In the genomic region with DNA sequence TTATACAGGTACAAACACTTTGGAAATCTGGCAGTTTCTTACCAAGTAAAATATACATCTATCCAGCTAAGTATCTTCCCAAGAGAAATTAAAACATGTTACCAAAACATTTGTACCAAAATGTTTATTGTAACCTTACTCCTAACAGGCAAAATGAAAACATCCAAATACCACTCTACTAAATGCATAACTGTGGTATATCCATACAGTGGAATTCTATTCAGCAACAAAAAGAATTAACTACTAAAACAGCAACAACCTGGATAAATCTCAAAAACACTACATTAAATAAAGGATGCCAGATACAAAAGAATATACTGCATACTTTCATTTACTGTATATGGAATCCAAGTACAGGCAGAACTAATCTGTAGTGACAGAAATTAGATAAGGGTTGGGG, we compare ENCODE assay signal across 15 cellular contexts.
"Had no signal": no experiment of that assay in that cellular context is flagged by ENCODE, and none has a peak within 500 bp of the region (broad histone marks: within the 10 kb centered on the region; RNA-seq: fewer than 3 reads in every experiment).

No MANE protein-coding gene starts in this region.

- H3K4me3 Mint-ChIP-seq: neural crest cell; T-helper 1 cell treated with Interleukin-12 subunit alpha and Interleukin-12 subunit beta and Interleukin-4 antibody, amounts not matched to agents 30 μg/mL and 1 μg/mL, for 36 hours had no signal

- DNase-seq: activated CD4-positive, CD25-positive, alpha-beta regulatory T cell treated with anti-CD3 and anti-CD28 coated beads, Interleukin-2, amount 50 U/mL, for 72 hours; activated effector memory CD4-positive, alpha-beta T cell treated with Interleukin-2 at 50 U/mL for 16 hours; activated naive CD4-positive, alpha-beta T cell treated with anti-CD3 and anti-CD28 coated beads, Interleukin-2, amount 50 U/mL, for 16 hours; dermis blood vessel endothelial cell; foreskin melanocyte; kidney glomerular epithelial cell; left ventricle myocardium superior; mesendoderm; right cardiac atrium; stimulated activated CD4-positive, alpha-beta T cell treated with anti-CD3 and anti-CD28 coated beads, Interleukin-15, amount 100 ng/mL, for 24 hours; stimulated activated CD4-positive, alpha-beta T cell treated with anti-CD3 and anti-CD28 coated beads, Interleukin-4, amount 100 ng/mL, for 1 hour; stimulated activated naive CD8-positive, alpha-beta T cell treated with anti-CD3 and anti-CD28 coated beads, Interleukin-15, Interleukin-2, amounts not matched to agents 100 U/mL and 50 U/mL, for 24 hours; transverse colon had no signal

- ATAC-seq: left ventricle myocardium superior; right cardiac atrium; stimulated activated naive CD8-positive, alpha-beta T cell treated with anti-CD3 and anti-CD28 coated beads, Interleukin-15, Interleukin-2, amounts not matched to agents 100 U/mL and 50 U/mL, for 24 hours had no signal

- H3K9me3 Mint-ChIP-seq: T-helper 1 cell treated with Interleukin-12 subunit alpha and Interleukin-12 subunit beta and Interleukin-4 antibody, amounts not matched to agents 30 μg/mL and 1 μg/mL, for 36 hours had no signal

- H3K27ac Mint-ChIP-seq: T-helper 1 cell treated with Interleukin-12 subunit alpha and Interleukin-12 subunit beta and Interleukin-4 antibody, amounts not matched to agents 30 μg/mL and 1 μg/mL, for 36 hours had no signal
